Comparison of ENCODE assay signal across 1 cellular context in genomic region chr10:35336084-35336831, GRCh38.
TF ChIP-seq lines count a peak whose summit lies in the region.

Gene CCNY (plus strand): TSS chr10:35336509. CDS start chr10:35337054, 545 bp downstream.

TF ChIP-seq in HEK293, 187 proteins besides CTCF, POLR2A, EP300 and RAD21 (continued from another document and continues in another):
- TF ChIP-seq, protein P1, sequence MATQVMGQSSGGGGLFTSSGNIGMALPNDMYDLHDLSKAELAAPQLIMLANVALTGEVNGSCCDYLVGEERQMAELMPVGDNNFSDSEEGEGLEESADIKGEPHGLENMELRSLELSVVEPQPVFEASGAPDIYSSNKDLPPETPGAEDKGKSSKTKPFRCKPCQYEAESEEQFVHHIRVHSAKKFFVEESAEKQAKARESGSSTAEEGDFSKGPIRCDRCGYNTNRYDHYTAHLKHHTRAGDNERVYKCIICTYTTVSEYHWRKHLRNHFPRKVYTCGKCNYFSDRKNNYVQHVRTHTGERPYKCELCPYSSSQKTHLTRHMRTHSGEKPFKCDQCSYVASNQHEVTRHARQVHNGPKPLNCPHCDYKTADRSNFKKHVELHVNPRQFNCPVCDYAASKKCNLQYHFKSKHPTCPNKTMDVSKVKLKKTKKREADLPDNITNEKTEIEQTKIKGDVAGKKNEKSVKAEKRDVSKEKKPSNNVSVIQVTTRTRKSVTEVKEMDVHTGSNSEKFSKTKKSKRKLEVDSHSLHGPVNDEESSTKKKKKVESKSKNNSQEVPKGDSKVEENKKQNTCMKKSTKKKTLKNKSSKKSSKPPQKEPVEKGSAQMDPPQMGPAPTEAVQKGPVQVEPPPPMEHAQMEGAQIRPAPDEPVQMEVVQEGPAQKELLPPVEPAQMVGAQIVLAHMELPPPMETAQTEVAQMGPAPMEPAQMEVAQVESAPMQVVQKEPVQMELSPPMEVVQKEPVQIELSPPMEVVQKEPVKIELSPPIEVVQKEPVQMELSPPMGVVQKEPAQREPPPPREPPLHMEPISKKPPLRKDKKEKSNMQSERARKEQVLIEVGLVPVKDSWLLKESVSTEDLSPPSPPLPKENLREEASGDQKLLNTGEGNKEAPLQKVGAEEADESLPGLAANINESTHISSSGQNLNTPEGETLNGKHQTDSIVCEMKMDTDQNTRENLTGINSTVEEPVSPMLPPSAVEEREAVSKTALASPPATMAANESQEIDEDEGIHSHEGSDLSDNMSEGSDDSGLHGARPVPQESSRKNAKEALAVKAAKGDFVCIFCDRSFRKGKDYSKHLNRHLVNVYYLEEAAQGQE (tag by site-specific recombination; IDR thresholded peaks at IDR 0.05): 0 out of 2 replicates have a peak, but pooled peaks have one; percentile 23
- TF ChIP-seq ZNF48 (tag by site-specific recombination; IDR thresholded peaks at IDR 0.05): no peak
- TF ChIP-seq ZFHX2 (tag by site-specific recombination; conservative IDR thresholded peaks at IDR 0.05): peak; percentile 39; the same call in 1 of the 2 replicates
- peak; percentile 20; the same call in 1 of the 2 replicates for TF ChIP-seq ZBTB17 (tag by site-specific recombination; IDR thresholded peaks at IDR 0.05)
- TF ChIP-seq, protein P2, sequence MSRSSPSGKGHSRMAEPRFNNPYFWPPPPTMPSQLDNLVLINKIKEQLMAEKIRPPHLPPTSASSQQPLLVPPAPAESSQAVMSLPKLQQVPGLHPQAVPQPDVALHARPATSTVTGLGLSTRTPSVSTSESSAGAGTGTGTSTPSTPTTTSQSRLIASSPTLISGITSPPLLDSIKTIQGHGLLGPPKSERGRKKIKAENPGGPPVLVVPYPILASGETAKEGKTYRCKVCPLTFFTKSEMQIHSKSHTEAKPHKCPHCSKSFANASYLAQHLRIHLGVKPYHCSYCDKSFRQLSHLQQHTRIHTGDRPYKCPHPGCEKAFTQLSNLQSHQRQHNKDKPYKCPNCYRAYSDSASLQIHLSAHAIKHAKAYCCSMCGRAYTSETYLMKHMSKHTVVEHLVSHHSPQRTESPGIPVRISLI (tag by site-specific recombination; IDR thresholded peaks at IDR 0.05): no peak
- TF ChIP-seq, protein P3, sequence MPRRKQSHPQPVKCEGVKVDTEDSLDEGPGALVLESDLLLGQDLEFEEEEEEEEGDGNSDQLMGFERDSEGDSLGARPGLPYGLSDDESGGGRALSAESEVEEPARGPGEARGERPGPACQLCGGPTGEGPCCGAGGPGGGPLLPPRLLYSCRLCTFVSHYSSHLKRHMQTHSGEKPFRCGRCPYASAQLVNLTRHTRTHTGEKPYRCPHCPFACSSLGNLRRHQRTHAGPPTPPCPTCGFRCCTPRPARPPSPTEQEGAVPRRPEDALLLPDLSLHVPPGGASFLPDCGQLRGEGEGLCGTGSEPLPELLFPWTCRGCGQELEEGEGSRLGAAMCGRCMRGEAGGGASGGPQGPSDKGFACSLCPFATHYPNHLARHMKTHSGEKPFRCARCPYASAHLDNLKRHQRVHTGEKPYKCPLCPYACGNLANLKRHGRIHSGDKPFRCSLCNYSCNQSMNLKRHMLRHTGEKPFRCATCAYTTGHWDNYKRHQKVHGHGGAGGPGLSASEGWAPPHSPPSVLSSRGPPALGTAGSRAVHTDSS (tag by site-specific recombination; IDR thresholded peaks at IDR 0.05): no peak
- TF ChIP-seq EGR2 (tag by site-specific recombination; IDR thresholded peaks at IDR 0.05; ENCODE audit: low read depth): 0 out of 2 replicates have a peak, but pooled peaks have one; percentile 10
- TF ChIP-seq ZNF623 (tag by site-specific recombination; IDR thresholded peaks at IDR 0.05): no peak
- peak; percentile 64; the same call in 1 of the 2 replicates for TF ChIP-seq ZNF692 (tag by site-specific recombination; IDR thresholded peaks at IDR 0.05)
- 0 out of 2 replicates have a peak, but pooled peaks have one; percentile 22 for TF ChIP-seq ZNF2 (tag by site-specific recombination; IDR thresholded peaks at IDR 0.05)
- no peak for TF ChIP-seq HOXC10 (CRISPR knock-in tag; IDR thresholded peaks at IDR 0.05)
- TF ChIP-seq TRIM28 (IDR thresholded peaks at IDR 0.05; ENCODE audit: borderline replicate concordance, low read length): no peak
- no peak for TF ChIP-seq SCRT2 (tag by site-specific recombination; IDR thresholded peaks at IDR 0.05)
- no peak for TF ChIP-seq ZSCAN23 (tag by site-specific recombination; IDR thresholded peaks at IDR 0.05)
- no peak for TF ChIP-seq ZBTB7A (tag by site-specific recombination; IDR thresholded peaks at IDR 0.05; ENCODE audit: low read depth)
- TF ChIP-seq ZFP37 (tag by site-specific recombination; IDR thresholded peaks at IDR 0.05): no peak
- TF ChIP-seq SP2 (tag by site-specific recombination; IDR thresholded peaks at IDR 0.05): peak; percentile 64
- no peak for TF ChIP-seq ZNF184 (tag by site-specific recombination; IDR thresholded peaks at IDR 0.05)
- no peak for TF ChIP-seq ZNF548 (tag by site-specific recombination; IDR thresholded peaks at IDR 0.05)
- TF ChIP-seq ZNF654 (tag by site-specific recombination; IDR thresholded peaks at IDR 0.05; ENCODE audit: low read depth): no peak
- peak; percentile 75 for TF ChIP-seq SP3 (tag by site-specific recombination; IDR thresholded peaks at IDR 0.05)
- TF ChIP-seq ZNF645 (tag by site-specific recombination; IDR thresholded peaks at IDR 0.05): no peak
- TF ChIP-seq, protein P4, sequence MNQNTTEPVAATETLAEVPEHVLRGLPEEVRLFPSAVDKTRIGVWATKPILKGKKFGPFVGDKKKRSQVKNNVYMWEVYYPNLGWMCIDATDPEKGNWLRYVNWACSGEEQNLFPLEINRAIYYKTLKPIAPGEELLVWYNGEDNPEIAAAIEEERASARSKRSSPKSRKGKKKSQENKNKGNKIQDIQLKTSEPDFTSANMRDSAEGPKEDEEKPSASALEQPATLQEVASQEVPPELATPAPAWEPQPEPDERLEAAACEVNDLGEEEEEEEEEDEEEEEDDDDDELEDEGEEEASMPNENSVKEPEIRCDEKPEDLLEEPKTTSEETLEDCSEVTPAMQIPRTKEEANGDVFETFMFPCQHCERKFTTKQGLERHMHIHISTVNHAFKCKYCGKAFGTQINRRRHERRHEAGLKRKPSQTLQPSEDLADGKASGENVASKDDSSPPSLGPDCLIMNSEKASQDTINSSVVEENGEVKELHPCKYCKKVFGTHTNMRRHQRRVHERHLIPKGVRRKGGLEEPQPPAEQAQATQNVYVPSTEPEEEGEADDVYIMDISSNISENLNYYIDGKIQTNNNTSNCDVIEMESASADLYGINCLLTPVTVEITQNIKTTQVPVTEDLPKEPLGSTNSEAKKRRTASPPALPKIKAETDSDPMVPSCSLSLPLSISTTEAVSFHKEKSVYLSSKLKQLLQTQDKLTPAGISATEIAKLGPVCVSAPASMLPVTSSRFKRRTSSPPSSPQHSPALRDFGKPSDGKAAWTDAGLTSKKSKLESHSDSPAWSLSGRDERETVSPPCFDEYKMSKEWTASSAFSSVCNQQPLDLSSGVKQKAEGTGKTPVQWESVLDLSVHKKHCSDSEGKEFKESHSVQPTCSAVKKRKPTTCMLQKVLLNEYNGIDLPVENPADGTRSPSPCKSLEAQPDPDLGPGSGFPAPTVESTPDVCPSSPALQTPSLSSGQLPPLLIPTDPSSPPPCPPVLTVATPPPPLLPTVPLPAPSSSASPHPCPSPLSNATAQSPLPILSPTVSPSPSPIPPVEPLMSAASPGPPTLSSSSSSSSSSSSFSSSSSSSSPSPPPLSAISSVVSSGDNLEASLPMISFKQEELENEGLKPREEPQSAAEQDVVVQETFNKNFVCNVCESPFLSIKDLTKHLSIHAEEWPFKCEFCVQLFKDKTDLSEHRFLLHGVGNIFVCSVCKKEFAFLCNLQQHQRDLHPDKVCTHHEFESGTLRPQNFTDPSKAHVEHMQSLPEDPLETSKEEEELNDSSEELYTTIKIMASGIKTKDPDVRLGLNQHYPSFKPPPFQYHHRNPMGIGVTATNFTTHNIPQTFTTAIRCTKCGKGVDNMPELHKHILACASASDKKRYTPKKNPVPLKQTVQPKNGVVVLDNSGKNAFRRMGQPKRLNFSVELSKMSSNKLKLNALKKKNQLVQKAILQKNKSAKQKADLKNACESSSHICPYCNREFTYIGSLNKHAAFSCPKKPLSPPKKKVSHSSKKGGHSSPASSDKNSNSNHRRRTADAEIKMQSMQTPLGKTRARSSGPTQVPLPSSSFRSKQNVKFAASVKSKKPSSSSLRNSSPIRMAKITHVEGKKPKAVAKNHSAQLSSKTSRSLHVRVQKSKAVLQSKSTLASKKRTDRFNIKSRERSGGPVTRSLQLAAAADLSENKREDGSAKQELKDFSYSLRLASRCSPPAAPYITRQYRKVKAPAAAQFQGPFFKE (tag by site-specific recombination; IDR thresholded peaks at IDR 0.05; ENCODE audit: borderline replicate concordance): no peak
- TF ChIP-seq ZNF146 (tag by site-specific recombination; IDR thresholded peaks at IDR 0.05): no peak
- TF ChIP-seq, protein P5, sequence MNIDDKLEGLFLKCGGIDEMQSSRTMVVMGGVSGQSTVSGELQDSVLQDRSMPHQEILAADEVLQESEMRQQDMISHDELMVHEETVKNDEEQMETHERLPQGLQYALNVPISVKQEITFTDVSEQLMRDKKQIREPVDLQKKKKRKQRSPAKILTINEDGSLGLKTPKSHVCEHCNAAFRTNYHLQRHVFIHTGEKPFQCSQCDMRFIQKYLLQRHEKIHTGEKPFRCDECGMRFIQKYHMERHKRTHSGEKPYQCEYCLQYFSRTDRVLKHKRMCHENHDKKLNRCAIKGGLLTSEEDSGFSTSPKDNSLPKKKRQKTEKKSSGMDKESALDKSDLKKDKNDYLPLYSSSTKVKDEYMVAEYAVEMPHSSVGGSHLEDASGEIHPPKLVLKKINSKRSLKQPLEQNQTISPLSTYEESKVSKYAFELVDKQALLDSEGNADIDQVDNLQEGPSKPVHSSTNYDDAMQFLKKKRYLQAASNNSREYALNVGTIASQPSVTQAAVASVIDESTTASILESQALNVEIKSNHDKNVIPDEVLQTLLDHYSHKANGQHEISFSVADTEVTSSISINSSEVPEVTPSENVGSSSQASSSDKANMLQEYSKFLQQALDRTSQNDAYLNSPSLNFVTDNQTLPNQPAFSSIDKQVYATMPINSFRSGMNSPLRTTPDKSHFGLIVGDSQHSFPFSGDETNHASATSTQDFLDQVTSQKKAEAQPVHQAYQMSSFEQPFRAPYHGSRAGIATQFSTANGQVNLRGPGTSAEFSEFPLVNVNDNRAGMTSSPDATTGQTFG (tag by site-specific recombination; IDR thresholded peaks at IDR 0.05; ENCODE audit: borderline replicate concordance): no peak
- TF ChIP-seq ZNF404 (tag by site-specific recombination; IDR thresholded peaks at IDR 0.05): no peak
- TF ChIP-seq ZNF560 (tag by site-specific recombination; IDR thresholded peaks at IDR 0.05; ENCODE audit: borderline replicate concordance): no peak
- TF ChIP-seq ZNF416 (tag by site-specific recombination; IDR thresholded peaks at IDR 0.05): no peak
- no peak for TF ChIP-seq HOXA7 (CRISPR knock-in tag; IDR thresholded peaks at IDR 0.05; ENCODE audit: borderline replicate concordance)
- no peak for TF ChIP-seq ZNF776 (tag by site-specific recombination; IDR thresholded peaks at IDR 0.05; ENCODE audit: borderline replicate concordance)
- no peak for TF ChIP-seq ZNF132 (tag by site-specific recombination; IDR thresholded peaks at IDR 0.05; ENCODE audit: borderline replicate concordance)
- TF ChIP-seq ZNF658 (tag by site-specific recombination; IDR thresholded peaks at IDR 0.05): no peak
- TF ChIP-seq ZNF366 (tag by site-specific recombination; conservative IDR thresholded peaks at IDR 0.05): no peak
- no peak; the same call in 1 of the 2 replicates for TF ChIP-seq IKZF3 (tag by site-specific recombination; IDR thresholded peaks at IDR 0.05)
- TF ChIP-seq KLF7 (tag by site-specific recombination; IDR thresholded peaks at IDR 0.05; ENCODE audit: borderline replicate concordance): no peak
- no peak for TF ChIP-seq PRDM6 (tag by site-specific recombination; IDR thresholded peaks at IDR 0.05)
- no peak for TF ChIP-seq ZNF571 (tag by site-specific recombination; IDR thresholded peaks at IDR 0.05)
- TF ChIP-seq ZNF664 (tag by site-specific recombination; IDR thresholded peaks at IDR 0.05): no peak
- no peak for TF ChIP-seq ZNF514 (tag by site-specific recombination; IDR thresholded peaks at IDR 0.05)
- no peak for TF ChIP-seq ZNF175 (tag by site-specific recombination; IDR thresholded peaks at IDR 0.05)
- no peak for TF ChIP-seq ZNF140 (tag by site-specific recombination; IDR thresholded peaks at IDR 0.05)
- no peak for TF ChIP-seq ZNF354C (tag by site-specific recombination; IDR thresholded peaks at IDR 0.05; ENCODE audit: borderline replicate concordance, low read depth)
- no peak for TF ChIP-seq ZNF335 (tag by site-specific recombination; conservative IDR thresholded peaks at IDR 0.05)
- no peak for TF ChIP-seq ZNF23 (tag by site-specific recombination; IDR thresholded peaks at IDR 0.05; ENCODE audit: borderline replicate concordance)
- TF ChIP-seq ZNF555 (tag by site-specific recombination; conservative IDR thresholded peaks at IDR 0.05): no peak
- no peak for TF ChIP-seq ZNF785 (tag by site-specific recombination; IDR thresholded peaks at IDR 0.05)
